27 cellular contexts compared by ENCODE assay signal in the genomic region with DNA sequence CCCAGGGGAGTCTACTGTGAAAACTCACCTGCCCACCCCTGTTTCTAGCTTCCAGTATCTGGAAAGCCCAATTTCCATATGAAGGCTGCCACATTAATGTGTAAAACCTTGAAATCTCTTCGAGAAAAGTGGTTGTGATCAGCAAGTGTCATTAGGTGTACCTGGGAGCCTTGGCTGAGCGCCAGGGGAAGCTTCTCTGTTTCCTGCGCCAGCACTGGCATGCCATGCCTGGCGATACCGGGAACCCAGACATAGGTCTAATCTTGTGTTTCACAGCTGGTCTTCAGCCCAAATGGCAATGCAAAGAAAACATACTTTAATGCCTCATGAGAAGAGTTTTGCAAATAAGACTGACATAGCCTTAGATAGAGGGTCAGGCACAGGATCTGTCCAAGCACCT.
"Had no signal": no experiment of that assay in that cellular context is flagged by ENCODE, and none has a peak within 500 bp of the region (broad histone marks: within the 10 kb centered on the region; RNA-seq: fewer than 3 reads in every experiment).

No MANE protein-coding gene starts in this region.

- H3K36me3 ChIP-seq: adrenal gland, breast epithelium, MG63, SJCRH30 had no signal

- H3K27me3 ChIP-seq: body of pancreas, breast epithelium, MG63, SJCRH30 had no signal

- H3K4me1 ChIP-seq: breast epithelium, SJCRH30 had no signal

- H3K27ac Mint-ChIP-seq: activated CD4-positive, alpha-beta T cell treated with anti-CD3 and anti-CD28 coated beads, Interleukin-2, amount 10 ng/mL, durations not matched to agents 7 days and 5 days; activated CD8-positive, alpha-beta T cell treated with anti-CD3 and anti-CD28 coated beads, Interleukin-2, amount 10 ng/mL, durations not matched to agents 7 days and 5 days; activated naive CD4-positive, alpha-beta T cell treated with anti-CD3 and anti-CD28 coated beads for 36 hours; activated naive CD4-positive, alpha-beta T cell treated with anti-CD3 and anti-CD28 coated beads, Interleukin-2, amount 50 U/mL, for 72 hours; activated T-cell treated with anti-CD3 and anti-CD28 coated beads, Interleukin-2, amount 50 U/mL, for 24 hours; activated T-helper 1 cell treated with anti-CD3 and anti-CD28 coated beads, Interleukin-12 subunit alpha, Interleukin-12 subunit beta, Interleukin-2, Interleukin-4 antibody, amounts not matched to agents 30 ng/mL and 10 ng/mL and 1 ng/mL, durations not matched to agents 14 hours and 24 hours and 36 hours had no signal

- H3K9me3 ChIP-seq: adrenal gland, body of pancreas, breast epithelium, MG63, SJCRH30 had no signal

- H3K9me3 Mint-ChIP-seq: activated CD4-positive, alpha-beta T cell treated with anti-CD3 and anti-CD28 coated beads, Interleukin-2, amount 10 ng/mL, durations not matched to agents 7 days and 5 days; activated naive CD4-positive, alpha-beta T cell treated with anti-CD3 and anti-CD28 coated beads for 36 hours; activated naive CD4-positive, alpha-beta T cell treated with anti-CD3 and anti-CD28 coated beads, Interleukin-2, amount 50 U/mL, for 72 hours; activated T-cell treated with anti-CD3 and anti-CD28 coated beads, Interleukin-2, amount 50 U/mL, for 24 hours; activated T-helper 1 cell treated with anti-CD3 and anti-CD28 coated beads, Interleukin-12 subunit alpha, Interleukin-12 subunit beta, Interleukin-2, Interleukin-4 antibody, amounts not matched to agents 30 ng/mL and 10 ng/mL and 1 ng/mL, durations not matched to agents 14 hours and 24 hours and 36 hours had no signal

- FAIRE-seq: astrocyte had no signal

- H3K4me3 ChIP-seq: adrenal gland, body of pancreas, breast epithelium, MG63, SJCRH30, SK-N-MC had no signal

- H3K4me1 Mint-ChIP-seq: activated CD4-positive, alpha-beta T cell treated with anti-CD3 and anti-CD28 coated beads, Interleukin-2, amount 10 ng/mL, durations not matched to agents 7 days and 5 days had no signal

- H3K4me3 Mint-ChIP-seq: activated CD4-positive, alpha-beta T cell treated with anti-CD3 and anti-CD28 coated beads, Interleukin-2, amount 10 ng/mL, durations not matched to agents 7 days and 5 days; activated CD8-positive, alpha-beta T cell treated with anti-CD3 and anti-CD28 coated beads, Interleukin-2, amount 10 ng/mL, durations not matched to agents 7 days and 5 days; activated naive CD4-positive, alpha-beta T cell treated with anti-CD3 and anti-CD28 coated beads for 36 hours; activated T-cell treated with anti-CD3 and anti-CD28 coated beads, Interleukin-2, amount 50 U/mL, for 24 hours; activated T-helper 1 cell treated with anti-CD3 and anti-CD28 coated beads, Interleukin-12 subunit alpha, Interleukin-12 subunit beta, Interleukin-2, Interleukin-4 antibody, amounts not matched to agents 30 ng/mL and 10 ng/mL and 1 ng/mL, durations not matched to agents 14 hours and 24 hours and 36 hours had no signal

- H3K36me3 Mint-ChIP-seq: activated naive CD4-positive, alpha-beta T cell treated with anti-CD3 and anti-CD28 coated beads, Interleukin-2, amount 50 U/mL, for 72 hours had no signal

- H3K27ac ChIP-seq: adrenal gland, body of pancreas, breast epithelium, SJCRH30, SK-N-MC had no signal

- DNase-seq: activated CD4-positive, alpha-beta T cell treated with anti-CD3 and anti-CD28 coated beads, Interleukin-2, amount 10 ng/mL, durations not matched to agents 7 days and 5 days; activated CD4-positive, alpha-beta T cell treated with anti-CD3 and anti-CD28 coated beads, Interleukin-2, amount 50 U/mL, for 48 hours; activated CD8-positive, alpha-beta T cell treated with anti-CD3 and anti-CD28 coated beads, Interleukin-2, amount 10 ng/mL, durations not matched to agents 7 days and 5 days; activated gamma-delta T cell treated with Interleukin-2 at 50 U/mL for 16 hours; activated naive CD4-positive, alpha-beta T cell treated with anti-CD3 and anti-CD28 coated beads for 36 hours; activated T-cell treated with anti-CD3 and anti-CD28 coated beads, Interleukin-2, amount 50 U/mL, for 24 hours; adrenal gland; body of pancreas; Kasumi-1; KG1; MG63; MV-4-11; NCI-H1092; NCI-H1417 treated with DMSO at 0.1 percent for 48 hours; NCI-H187 treated with DMSO at 0.1 percent for 48 hours; NCI-H2081; NCI-H2171; NCI-H524; NCI-H774; SHP77; SJCRH30; T1000 had no signal
